In the genomic region with DNA sequence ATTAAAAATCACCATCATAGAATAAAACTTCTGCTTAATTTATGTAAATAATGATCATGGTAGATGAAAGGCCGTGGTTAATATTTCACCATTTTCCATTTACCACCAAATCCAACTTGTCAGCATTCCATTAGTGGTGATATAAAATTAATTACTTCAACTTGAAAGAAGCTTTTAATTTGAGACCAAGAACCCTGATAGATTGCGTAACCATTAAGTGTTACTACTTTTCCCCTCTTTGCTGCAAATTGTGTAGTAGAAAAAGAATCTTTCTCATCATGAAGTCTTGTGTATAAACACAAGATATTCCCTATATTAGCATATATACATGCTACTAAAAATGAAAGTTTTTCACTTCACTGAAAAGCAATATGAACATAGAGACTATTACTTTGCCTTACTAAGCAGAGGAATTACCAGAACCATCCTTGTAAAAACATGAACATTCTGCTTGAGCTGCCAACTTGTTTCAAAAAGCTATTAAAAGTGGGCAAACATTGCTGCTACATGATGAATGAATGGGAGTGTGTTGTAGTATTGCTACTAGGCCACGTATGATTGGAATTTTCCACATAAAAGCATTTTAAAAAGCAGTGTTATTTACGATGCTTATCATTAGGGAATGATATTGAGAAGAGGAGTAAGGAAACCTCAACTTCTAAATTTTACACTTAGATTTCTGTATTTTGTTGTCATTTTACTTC, we compare ENCODE assay signal across 18 cellular contexts. TPM values are rescaled to one million over a fixed set of nuclear protein-coding genes. Genes with fewer than 3 reads are reported as not detected.
DNase-seq lines count a peak whose midpoint lies in the region; ATAC-seq and TF ChIP-seq lines count a peak whose summit lies in the region.
"Had no signal": no experiment of that assay in that cellular context is flagged by ENCODE, and none has a peak within 500 bp of the region (broad histone marks: within the 10 kb centered on the region; RNA-seq: fewer than 3 reads in every experiment).

No MANE protein-coding gene starts in this region.

- no peaks in the 10 kb centered on the region for H3K9me3 ChIP-seq in right cardiac atrium (ENCODE audit: control insufficient read depth, low read length)
- H3K9me3 ChIP-seq: HAP-1 had no signal

- H3K4me3 Mint-ChIP-seq in effector memory CD8-positive, alpha-beta T cell, result no peak overlapping the region
- H3K4me3 Mint-ChIP-seq in MCF 10A (ENCODE audit: unreplicated experiment), result no peak overlapping the region
- H3K4me3 Mint-ChIP-seq: CD14-positive monocyte had no signal

- no peaks in the 10 kb centered on the region for H3K9me3 Mint-ChIP-seq in effector memory CD8-positive, alpha-beta T cell
- no peaks in the 10 kb centered on the region for H3K9me3 Mint-ChIP-seq in MCF 10A (ENCODE audit: unreplicated experiment)

- WGBS in right cardiac atrium, result 87% methylated on average over 4 of the region's 4 CpGs

- H3K27me3 ChIP-seq in right cardiac atrium (ENCODE audit: control insufficient read depth, insufficient read depth), result no peaks in the 10 kb centered on the region

- DNase-seq in AG04449 (ENCODE audit: low read depth, low spot score) (peak; percentile 19), omental fat pad (ENCODE audit: low spot score) (no peak), right cardiac atrium (no peak), MCF 10A (ENCODE audit: unreplicated experiment) (no peak)
- DNase-seq in effector memory CD8-positive, alpha-beta T cell, result no peak
- DNase-seq in NK-92 treated with Interleukin-12 subunit alpha and Interleukin-12 subunit beta, amount 100 ng/mL, for 24 hours (lab: John Stamatoyannopoulos, UW), result no peak
- DNase-seq: AML-193, DMS153, EL, KG1, NCI-H1092 treated with DMSO at 0.1 percent for 48 hours, NCI-H1694, NCI-H524, SIG-M5 had no signal

- TF ChIP-seq RAD21 in Ishikawa (IDR thresholded peaks at IDR 0.05; ENCODE audit: low read depth), result no peak

- H3K27ac Mint-ChIP-seq in effector memory CD8-positive, alpha-beta T cell, result peak overlapping the region; percentile 12 to 35
- H3K27ac Mint-ChIP-seq in MCF 10A (ENCODE audit: low read depth, unreplicated experiment), result no peak overlapping the region

- no TSS peak for BruUV-seq in MCF 10A (replicated peaks; lab: Mats Ljungman, UMichigan)

- POLR2A ChIA-PET in AG04449 (lab: Yijun Ruan, JAX), result no interaction called here
- POLR2A ChIA-PET in MCF 10A (lab: Yijun Ruan, JAX), result no interaction called here

- H3K27me3 Mint-ChIP-seq in effector memory CD8-positive, alpha-beta T cell, result no peaks in the 10 kb centered on the region
- H3K27me3 Mint-ChIP-seq in MCF 10A (ENCODE audit: insufficient read depth, unreplicated experiment), result no peaks in the 10 kb centered on the region

- CTCF ChIA-PET in AG04449 (lab: Yijun Ruan, JAX), result no interaction called here
- CTCF ChIA-PET in MCF 10A (lab: Yijun Ruan, JAX), result interaction anchor here (0.8 kb wide), 1 partner anchor 8 kb away, joined by 3 read pairs; no protein-coding TSS in a partner anchor

- no peak for TF ChIP-seq CTCF in AG04449 (IDR thresholded peaks at IDR 0.05; ENCODE audit: insufficient read depth, low read length, missing control alignments)
- TF ChIP-seq CTCF in omental fat pad (IDR thresholded peaks at IDR 0.05), result no peak
- no peak for TF ChIP-seq CTCF in MCF 10A (IDR thresholded peaks at IDR 0.05; ENCODE audit: unreplicated experiment)

- no peak overlapping the region for H3K27ac ChIP-seq in right cardiac atrium (ENCODE audit: low read length)

- H3K36me3 Mint-ChIP-seq in effector memory CD8-positive, alpha-beta T cell (ENCODE audit: insufficient read depth), result peaks cover 39% of the 10 kb centered on the region
- no peaks in the 10 kb centered on the region for H3K36me3 Mint-ChIP-seq in MCF 10A (ENCODE audit: insufficient read depth, unreplicated experiment)

- intact Hi-C loops in right cardiac atrium (cut with DNase I), result no loop called here
- intact Hi-C loops in MCF 10A (cut with micrococcal nuclease), result no loop called here

- H3K4me1 Mint-ChIP-seq in effector memory CD8-positive, alpha-beta T cell (ENCODE audit: low read depth in 2 of 2), result peaks cover 10 to 19% of the 10 kb centered on the region in 2 donors
- H3K4me1 Mint-ChIP-seq in MCF 10A (ENCODE audit: insufficient read depth, unreplicated experiment), result no peaks in the 10 kb centered on the region

- TF ChIP-seq EP300 in Ishikawa (IDR thresholded peaks at IDR 0.05; ENCODE audit: borderline replicate concordance), result no peak

- ATAC-seq in effector memory CD8-positive, alpha-beta T cell (replicated peaks), result no peak
- ATAC-seq in omental fat pad (ENCODE audit: low FRiP score) (peak; percentile 45), right cardiac atrium (no peak), GM18519 (IDR thresholded peaks at IDR 0.05; ENCODE audit: low FRiP score, unreplicated experiment) (no peak)

- H3K4me3 ChIP-seq in AG04449 (ENCODE audit: low read depth, low read length) (no peak overlapping the region), right cardiac atrium (ENCODE audit: low read length) (no peak overlapping the region)
- H3K4me3 ChIP-seq: HAP-1 had no signal

- no peaks in the 10 kb centered on the region for H3K4me1 ChIP-seq in right cardiac atrium (ENCODE audit: control insufficient read depth, insufficient read depth, low read length)
- H3K4me1 ChIP-seq: HAP-1 had no signal

TF ChIP-seq in Ishikawa, 13 proteins besides CTCF, POLR2A, EP300 and RAD21:
- peak; percentile 66 for TF ChIP-seq CEBPB (IDR thresholded peaks at IDR 0.05)
- no peak for TF ChIP-seq TEAD4 (IDR thresholded peaks at IDR 0.05)

RNA-seq across cellular contexts. Expression of gene STX11, which starts 35.0 kb away (rescaled TPM):
- total RNA-seq in omental fat pad (100 to 1,000 TPM in 3 of 4 donors, 10 to 100 TPM in 1; 34.5 to 156 (median 113) TPM), right cardiac atrium (1 to 10 TPM; 1.5 to 6.8 (median 2.9) TPM), MCF 10A (2022) (1.1 and 2.1 TPM in 2 replicates)
- polyA plus RNA-seq in right cardiac atrium, result 4.9 TPM

Comparison
In these comparisons a context has a peak if more than half of its experiments do, and no peak if none do; other contexts are left out.
1. RNA of gene STX11, which starts 35.0 kb away (total RNA-seq): 34.5 to 156 TPM in omental fat pad; 1.5 to 6.8 TPM in right cardiac atrium and 1.1 to 2.1 TPM in MCF 10A; every median in the first group is over 4 times any median in the second.